Comparison of ENCODE assay signal across 21 cellular contexts in genomic region chr5:91146221-91146620, GRCh38.
DNase-seq lines count a peak whose midpoint lies in the region; ATAC-seq, FAIRE-seq and TF ChIP-seq lines count a peak whose summit lies in the region.
"Had no signal": no experiment of that assay in that cellular context is flagged by ENCODE, and none has a peak within 500 bp of the region (broad histone marks: within the 10 kb centered on the region; RNA-seq: fewer than 3 reads in every experiment).

No MANE protein-coding gene starts in this region.

- peaks cover 11% of the 10 kb centered on the region for H3K4me1 Mint-ChIP-seq in chondrocyte (ENCODE audit: low read depth)
- H3K4me1 Mint-ChIP-seq: stimulated activated effector memory CD8-positive, alpha-beta T cell treated with anti-CD3 and anti-CD28 coated beads, Interleukin-12 subunit alpha, Interleukin-12 subunit beta, amount 100 ng/mL, for 72 hours had no signal

- DNase-seq in heart right ventricle (no peak), right cardiac atrium (no peak), bronchial epithelial cell (ENCODE audit: low read depth) (peak; percentile 64), lower lobe of right lung (no peak), vagina (ENCODE audit: extremely low spot score in 2 of 2) (no peak), hippocampal formation (lab: John Stamatoyannopoulos, UW) (no peak), chondrocyte (ENCODE audit: low spot score) (no peak)
- DNase-seq: activated CD4-positive, alpha-beta T cell treated with anti-CD3 and anti-CD28 coated beads for 36 hours; activated naive CD4-positive, alpha-beta T cell treated with anti-CD3 and anti-CD28 coated beads, Interleukin-2, amount 50 U/mL, for 16 hours; cerebellar nuclear complex; erythroblast; GF-D8; NCI-H1417; sigmoid colon; stimulated activated CD4-positive, alpha-beta T cell treated with anti-CD3 and anti-CD28 coated beads, Interleukin-4, amount 100 ng/mL, for 4 hours; T-helper 2 cell had no signal

- H3K36me3 ChIP-seq in heart right ventricle (no peaks in the 10 kb centered on the region), bronchial epithelial cell (ENCODE audit: control insufficient read depth, insufficient read depth, low read length) (no peaks in the 10 kb centered on the region), lower lobe of right lung (no peaks in the 10 kb centered on the region), vagina (no peaks in the 10 kb centered on the region)
- H3K36me3 ChIP-seq: sigmoid colon had no signal

- H3K9me3 ChIP-seq in heart right ventricle (peaks cover 0 to 6% (median 0%) of the 10 kb centered on the region in 11 donors), right cardiac atrium (ENCODE audit: control insufficient read depth, low read length) (no peaks in the 10 kb centered on the region), lower lobe of right lung (no peaks in the 10 kb centered on the region), vagina (no peaks in the 10 kb centered on the region)
- H3K9me3 ChIP-seq: Caco-2, sigmoid colon had no signal

- H3K9me3 Mint-ChIP-seq in chondrocyte (ENCODE audit: low read depth): no peaks in the 10 kb centered on the region
- H3K9me3 Mint-ChIP-seq: stimulated activated effector memory CD8-positive, alpha-beta T cell treated with anti-CD3 and anti-CD28 coated beads, Interleukin-12 subunit alpha, Interleukin-12 subunit beta, amount 100 ng/mL, for 72 hours had no signal

- WGBS in heart right ventricle, 2 donors: 53 to 61% methylated on average over 4 of the region's 4 CpGs
- WGBS in right cardiac atrium: 47% methylated on average over 4 of the region's 4 CpGs

- H3K4me3 Mint-ChIP-seq in chondrocyte (ENCODE audit: unreplicated experiment): no peak overlapping the region
- H3K4me3 Mint-ChIP-seq: activated CD4-positive, alpha-beta T cell treated with anti-CD3 and anti-CD28 coated beads for 36 hours; stimulated activated effector memory CD8-positive, alpha-beta T cell treated with anti-CD3 and anti-CD28 coated beads, Interleukin-12 subunit alpha, Interleukin-12 subunit beta, amount 100 ng/mL, for 72 hours had no signal

- H3K27me3 ChIP-seq in heart right ventricle: no peaks in the 10 kb centered on the region
- H3K27me3 ChIP-seq in right cardiac atrium (ENCODE audit: control insufficient read depth, insufficient read depth): no peaks in the 10 kb centered on the region
- no peaks in the 10 kb centered on the region for H3K27me3 ChIP-seq in bronchial epithelial cell (ENCODE audit: control insufficient read depth, insufficient read depth, low read length)
- no peaks in the 10 kb centered on the region for H3K27me3 ChIP-seq in lower lobe of right lung (ENCODE audit: low read depth)
- no peaks in the 10 kb centered on the region for H3K27me3 ChIP-seq in vagina
- H3K27me3 ChIP-seq: sigmoid colon had no signal

- H3K27ac Mint-ChIP-seq in chondrocyte (ENCODE audit: unreplicated experiment): no peak overlapping the region
- H3K27ac Mint-ChIP-seq: activated CD4-positive, alpha-beta T cell treated with anti-CD3 and anti-CD28 coated beads for 36 hours; stimulated activated effector memory CD8-positive, alpha-beta T cell treated with anti-CD3 and anti-CD28 coated beads, Interleukin-12 subunit alpha, Interleukin-12 subunit beta, amount 100 ng/mL, for 72 hours had no signal

- TF ChIP-seq POLR2A in vagina (IDR thresholded peaks at IDR 0.05): no peak

- ATAC-seq in heart right ventricle (peak in 2 of 8 donors; percentile 35 to 39), right cardiac atrium (no peak), lower lobe of right lung (peak; percentile 55 to 76), HG02588 (IDR thresholded peaks at IDR 0.05; ENCODE audit: unreplicated experiment) (no peak)
- ATAC-seq: activated CD4-positive, alpha-beta T cell treated with anti-CD3 and anti-CD28 coated beads for 36 hours; Panc1; stimulated activated effector memory CD8-positive, alpha-beta T cell treated with anti-CD3 and anti-CD28 coated beads, Interleukin-12 subunit alpha, Interleukin-12 subunit beta, amount 100 ng/mL, for 72 hours had no signal

- TF ChIP-seq CTCF in heart right ventricle (IDR thresholded peaks at IDR 0.05): no peak
- TF ChIP-seq CTCF in bronchial epithelial cell (IDR thresholded peaks at IDR 0.05; ENCODE audit: insufficient read depth, low read length, severe bottlenecking): no peak
- TF ChIP-seq CTCF in lower lobe of right lung (IDR thresholded peaks at IDR 0.05): no peak
- TF ChIP-seq CTCF in vagina (IDR thresholded peaks at IDR 0.05): no peak
- TF ChIP-seq CTCF in chondrocyte (IDR thresholded peaks at IDR 0.05): no peak

- H3K27me3 Mint-ChIP-seq in chondrocyte (ENCODE audit: low read depth): no peaks in the 10 kb centered on the region

- H3K4me1 ChIP-seq in heart right ventricle: peaks cover 3 to 40% (median 22%) of the 10 kb centered on the region in 9 donors
- H3K4me1 ChIP-seq in right cardiac atrium (ENCODE audit: control insufficient read depth, insufficient read depth, low read length): peaks cover 4% of the 10 kb centered on the region
- peaks cover 32% of the 10 kb centered on the region for H3K4me1 ChIP-seq in lower lobe of right lung
- peaks cover 46% of the 10 kb centered on the region for H3K4me1 ChIP-seq in vagina

- no peaks in the 10 kb centered on the region for H3K36me3 Mint-ChIP-seq in chondrocyte (ENCODE audit: low read depth)
- H3K36me3 Mint-ChIP-seq: stimulated activated effector memory CD8-positive, alpha-beta T cell treated with anti-CD3 and anti-CD28 coated beads, Interleukin-12 subunit alpha, Interleukin-12 subunit beta, amount 100 ng/mL, for 72 hours had no signal

- no peak for FAIRE-seq in bronchial epithelial cell (lab: Jason Lieb, UNC)
- FAIRE-seq: HTR-8/SVneo had no signal

- intact Hi-C loops in heart right ventricle (cut with DNase I): loop anchor here in 1 of 10 donors (5.0 kb wide), 1 partner anchor 34 kb away; no protein-coding TSS in a partner anchor
- intact Hi-C loops in right cardiac atrium (cut with DNase I): no loop called here
- intact Hi-C loops in lower lobe of right lung (cut with DNase I): no loop called here
- intact Hi-C loops in vagina (cut with DNase I): no loop called here

- H3K4me3 ChIP-seq in heart right ventricle: no peak overlapping the region
- no peak overlapping the region for H3K4me3 ChIP-seq in right cardiac atrium (ENCODE audit: low read length)
- H3K4me3 ChIP-seq in bronchial epithelial cell (ENCODE audit: low read depth, low read length): no peak overlapping the region
- H3K4me3 ChIP-seq in lower lobe of right lung: no peak overlapping the region
- no peak overlapping the region for H3K4me3 ChIP-seq in vagina
- H3K4me3 ChIP-seq: sigmoid colon had no signal

- peak overlapping the region in 8 of 10 donors; percentile 20 to 77 (median 60) for H3K27ac ChIP-seq in heart right ventricle
- H3K27ac ChIP-seq in right cardiac atrium (ENCODE audit: low read length): no peak overlapping the region
- no peak overlapping the region for H3K27ac ChIP-seq in lower lobe of right lung
- peak overlapping the region; percentile 61 for H3K27ac ChIP-seq in vagina

Comparison
In these comparisons a context has a peak if more than half of its experiments do, and no peak if none do; other contexts are left out.
1. H3K27ac ChIP-seq: peak in heart right ventricle (8 of 10) and vagina (single experiment); none in right cardiac atrium (single experiment) and lower lobe of right lung (single experiment).
2. ATAC-seq: peak in lower lobe of right lung (2 of 2); none in right cardiac atrium (0 of 2) and HG02588 (single experiment).